In the genomic region with DNA sequence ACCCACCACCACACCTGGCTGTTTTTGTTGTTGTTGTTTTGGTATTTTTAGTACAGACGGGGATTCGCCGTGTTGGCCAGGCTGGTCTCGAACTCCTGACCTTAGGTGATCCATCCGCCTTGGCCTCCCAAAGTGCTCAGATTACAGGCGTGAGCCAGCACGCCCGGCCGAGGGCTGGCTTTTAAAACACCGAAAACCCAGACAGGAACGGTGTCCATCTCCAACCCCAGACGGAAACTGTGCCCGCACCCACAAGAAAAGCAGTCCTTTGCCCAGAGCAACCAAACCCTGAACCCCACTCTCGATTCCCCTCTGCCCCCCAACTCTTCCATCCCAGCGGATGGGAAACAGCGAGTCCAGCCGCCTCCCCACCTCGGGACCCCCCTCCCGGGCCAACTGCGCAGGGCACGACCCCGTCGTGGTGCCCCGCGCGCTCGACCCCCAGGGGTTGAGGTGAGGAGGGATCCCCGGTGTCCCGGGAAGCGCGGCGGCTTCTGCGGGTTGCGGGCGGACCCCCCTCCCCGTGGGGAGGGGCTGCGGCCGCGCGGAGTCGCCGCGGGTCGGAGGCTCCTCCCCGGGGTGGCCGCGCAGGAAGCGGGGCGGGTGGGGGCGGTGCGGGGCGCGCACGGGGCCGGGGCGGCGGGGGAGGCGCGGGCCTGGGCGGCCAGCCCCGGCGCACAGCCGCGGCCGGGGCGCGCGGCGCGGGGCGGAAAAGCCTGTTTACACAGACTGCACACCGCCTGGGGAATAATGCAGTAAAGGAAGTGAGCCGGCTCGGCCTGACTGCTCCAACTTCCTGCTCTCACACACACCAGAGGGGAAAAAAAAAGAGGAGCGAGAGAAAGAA, we compare ENCODE assay signal across 8 cellular contexts. TPM values are rescaled to one million over a fixed set of nuclear protein-coding genes. Genes with fewer than 3 reads are reported as not detected.
DNase-seq lines count a peak whose midpoint lies in the region; ATAC-seq, FAIRE-seq and TF ChIP-seq lines count a peak whose summit lies in the region.

A gene (plus strand): TSS at position 651 of the 847 bp plus-strand sequence.

- TF ChIP-seq POLR2A in A549 (IDR thresholded peaks at IDR 0.05; ENCODE audit: low read length) (peak; percentile 51), H1 (IDR thresholded peaks at IDR 0.05; ENCODE audit: control extremely low read depth in 1 of 2, low read depth in 2 of 2, low read length in 2 of 2) (no peak)

- H3K4ac ChIP-seq in H1 (replicated peaks; ENCODE audit: insufficient read length, low read depth, low read length): peak within 1 kb of the TSS; percentile 66

- H3K27me3 Mint-ChIP-seq in activated CD8-positive, alpha-beta T cell treated with anti-CD3 and anti-CD28 coated beads, Interleukin-2, amount 10 ng/mL, durations not matched to agents 7 days and 5 days (ENCODE audit: low read depth): no peaks in the 10 kb centered on the region
- H3K27me3 Mint-ChIP-seq in stimulated activated memory B cell treated with anti-CD40 and anti-IgM and Interleukin-4, amounts not matched to agents 10 μg/mL and 1 μg/mL and 100 μg/mL, for 72 hours: no peaks in the 10 kb centered on the region

- peaks cover 0 to 10% (median 6%) of the 10 kb centered on the region in 4 experiments; a peak in 5 of 7 replicates for H3K27me3 ChIP-seq in H1 (replicated peaks in 1 of 4; ENCODE audit: control insufficient read depth in 3 of 4, extremely low read depth in 1 of 4, insufficient read depth in 3 of 4, low read length in 3 of 4)

- peak within 1 kb of the TSS in 1 of 4 experiments; percentile 34; a peak in 3 of 7 replicates for H3K9ac ChIP-seq in H1 (replicated peaks in 1 of 4; ENCODE audit: extremely low read depth in 1 of 4, low read depth in 3 of 4, low read length in 3 of 4)

- H2BK12ac ChIP-seq in H1 (ENCODE audit: low read depth, low read length): no peak within 1 kb of the TSS; the same call in 1 of the 2 replicates

- peak within 1 kb of the TSS; percentile 93 for H3K4me3 ChIP-seq in A549
- peak within 1 kb of the TSS; percentile 71 to 87 (median 84) for H3K4me3 ChIP-seq in H1 (ENCODE audit: extremely low read depth in 1 of 4, insufficient read depth in 2 of 4, low read depth in 3 of 4, low read length in 4 of 4)

- H3K9me3 Mint-ChIP-seq in activated CD8-positive, alpha-beta T cell treated with anti-CD3 and anti-CD28 coated beads, Interleukin-2, amount 10 ng/mL, durations not matched to agents 7 days and 5 days (ENCODE audit: insufficient read depth): no peaks in the 10 kb centered on the region
- H3K9me3 Mint-ChIP-seq in stimulated activated memory B cell treated with anti-CD40 and anti-IgM and Interleukin-4, amounts not matched to agents 10 μg/mL and 1 μg/mL and 100 μg/mL, for 72 hours: no peaks in the 10 kb centered on the region

- peak within 1 kb of the TSS; percentile 93 for H3K27ac Mint-ChIP-seq in activated CD8-positive, alpha-beta T cell treated with anti-CD3 and anti-CD28 coated beads, Interleukin-2, amount 10 ng/mL, durations not matched to agents 7 days and 5 days
- peak within 1 kb of the TSS; percentile 99 for H3K27ac Mint-ChIP-seq in stimulated activated memory B cell treated with anti-CD40 and anti-IgM and Interleukin-4, amounts not matched to agents 10 μg/mL and 1 μg/mL and 100 μg/mL, for 72 hours

- peak within 1 kb of the TSS; percentile 60 for H4K5ac ChIP-seq in H1 (ENCODE audit: insufficient read length, low read depth, low read length)

- H4K20me1 ChIP-seq in H1 (replicated peaks in 1 of 2; ENCODE audit: control insufficient read depth in 1 of 2, insufficient read depth in 2 of 2, low read length in 2 of 2): no peaks in the 10 kb centered on the region

- FAIRE-seq in A549 (lab: Jason Lieb, UNC): no peak
- FAIRE-seq in GM18507 (lab: Jason Lieb, UNC): peak; percentile 15
- no peak for FAIRE-seq in H1 (lab: Jason Lieb, UNC)

- TF ChIP-seq CTCF in A549 (IDR thresholded peaks at IDR 0.05) (no peak), H1 (IDR thresholded peaks at IDR 0.05; ENCODE audit: control extremely low read depth in 1 of 3, insufficient read depth in 1 of 3, low read depth in 1 of 3, low read length in 3 of 3) (no peak)

- no peak within 1 kb of the TSS; the same call in 1 of the 2 replicates for H2BK5ac ChIP-seq in H1 (ENCODE audit: low read depth, low read length)

- no peak within 1 kb of the TSS for H3K23ac ChIP-seq in H1 (ENCODE audit: insufficient read length)

- no peaks in the 10 kb centered on the region for H3K9me3 ChIP-seq in A549
- no peaks in the 10 kb centered on the region for H3K9me3 ChIP-seq in H1 (ENCODE audit: insufficient read depth in 2 of 2, low read depth in 1 of 2, low read length in 1 of 2)

- peak within 1 kb of the TSS; percentile 89 for H4K8ac ChIP-seq in H1 (ENCODE audit: extremely low read depth, insufficient read depth, low read length)

- H2BK120ac ChIP-seq in H1 (replicated peaks; ENCODE audit: low read depth, low read length): no peak within 1 kb of the TSS

- DNase-seq in A549 (ENCODE audit: low read depth in 1 of 2, low spot score in 1 of 2): peak; percentile 56 to 67
- DNase-seq in GM18507 (ENCODE audit: extremely low spot score, insufficient read length, low read depth): peak; percentile 48
- peak; percentile 94 for DNase-seq in NCI-H69 (lab: John Stamatoyannopoulos, UW)
- peak; percentile 62 for DNase-seq in activated CD8-positive, alpha-beta T cell treated with anti-CD3 and anti-CD28 coated beads, Interleukin-2, amount 10 ng/mL, durations not matched to agents 7 days and 5 days
- DNase-seq in H1 (ENCODE audit: low read depth in 1 of 2, low spot score in 2 of 2): peak in 1 of 2 experiments; percentile 61
- DNase-seq in medulla oblongata (ENCODE audit: extremely low spot score): peak; percentile 51

- H2AFZ ChIP-seq in H1 (ENCODE audit: low read length): peak within 1 kb of the TSS; percentile 92; the same call in 1 of the 2 replicates

- peaks cover 8% of the 10 kb centered on the region for H3K36me3 Mint-ChIP-seq in activated CD8-positive, alpha-beta T cell treated with anti-CD3 and anti-CD28 coated beads, Interleukin-2, amount 10 ng/mL, durations not matched to agents 7 days and 5 days (ENCODE audit: low read depth)
- H3K36me3 Mint-ChIP-seq in stimulated activated memory B cell treated with anti-CD40 and anti-IgM and Interleukin-4, amounts not matched to agents 10 μg/mL and 1 μg/mL and 100 μg/mL, for 72 hours: no peaks in the 10 kb centered on the region

- H2BK15ac ChIP-seq in H1 (ENCODE audit: low read length): peak within 1 kb of the TSS; percentile 92; the same call in 1 of the 2 replicates

- H3K27ac ChIP-seq in A549 (peak within 1 kb of the TSS; percentile 90 to 94), H1 (ENCODE audit: low read depth, low read length) (no peak within 1 kb of the TSS)

- 19% methylated on average over 31 of the region's 75 CpGs for WGBS in A549 (ENCODE audit: missing lambda C conversion rate)
- 11% methylated on average over 33 of the region's 75 CpGs; no CpG with 5 or more reads in 1 of the 2 experiments for WGBS in H1 (ENCODE audit: extremely low coverage in 1 of 2, insufficient coverage in 1 of 2, insufficient read length in 1 of 2, insufficient replicate concordance in 2 of 2, low coverage in 1 of 2, low lambda C conversion rate in 2 of 2, missing lambda C conversion rate in 1 of 2), 2 experiments

- POLR2A ChIA-PET in A549 (lab: Yijun Ruan, JAX): no interaction called here
- POLR2A ChIA-PET in activated CD8-positive, alpha-beta T cell treated with anti-CD3 and anti-CD28 coated beads, Interleukin-2, amount 10 ng/mL, durations not matched to agents 7 days and 5 days (lab: Charles Lee): interaction anchor here (1.0 to 2.0 kb wide), 2 partner anchors 16 to 19 kb away, joined by 3 to 15 read pairs; no protein-coding TSS in a partner anchor
- POLR2A ChIA-PET in H1 (lab: Charles Lee; ENCODE audit: partially characterized antibody): no interaction called here

- H3K4me1 Mint-ChIP-seq in activated CD8-positive, alpha-beta T cell treated with anti-CD3 and anti-CD28 coated beads, Interleukin-2, amount 10 ng/mL, durations not matched to agents 7 days and 5 days (ENCODE audit: low read depth): peaks cover 48% of the 10 kb centered on the region
- H3K4me1 Mint-ChIP-seq in stimulated activated memory B cell treated with anti-CD40 and anti-IgM and Interleukin-4, amounts not matched to agents 10 μg/mL and 1 μg/mL and 100 μg/mL, for 72 hours: peaks cover 58% of the 10 kb centered on the region

- CTCF ChIA-PET in A549 (lab: Yijun Ruan, JAX) (interaction anchor here (1.1 to 1.8 kb wide), 3 partner anchors 18 to 22 kb away, joined by 3 to 12 read pairs (median 3); no protein-coding TSS in a partner anchor), H1 (lab: Charles Lee; ENCODE audit: partially characterized antibody) (interaction anchor here (1.2 to 1.4 kb wide), 2 partner anchors 22 to 133 kb away, joined by 3 read pairs; no protein-coding TSS in a partner anchor)
- CTCF ChIA-PET in activated CD8-positive, alpha-beta T cell treated with anti-CD3 and anti-CD28 coated beads, Interleukin-2, amount 10 ng/mL, durations not matched to agents 7 days and 5 days (lab: Charles Lee): interaction anchor here (1.7 kb wide), 1 partner anchor 22 kb away, joined by 4 read pairs; no protein-coding TSS in a partner anchor

- TF ChIP-seq RAD21 in A549 (conservative IDR thresholded peaks at IDR 0.05 in 1 of 2, IDR thresholded peaks at IDR 0.05 in 1 of 2): no peak
- TF ChIP-seq RAD21 in H1 (IDR thresholded peaks at IDR 0.05 in 1 of 2, conservative IDR thresholded peaks at IDR 0.05 in 1 of 2; ENCODE audit: low read depth in 2 of 2, low read length in 2 of 2): no peak

- H3K56ac ChIP-seq in H1 (replicated peaks; ENCODE audit: insufficient read length, low read depth, low read length): peak within 1 kb of the TSS; percentile 32

- H4K91ac ChIP-seq in H1 (replicated peaks; ENCODE audit: insufficient read length, low read length): peak within 1 kb of the TSS; percentile 34

- no peaks in the 10 kb centered on the region for H3K36me3 ChIP-seq in H1 (ENCODE audit: control insufficient read depth in 2 of 4, insufficient read depth in 4 of 4, low read length in 3 of 4)

- no peaks in the 10 kb centered on the region for H3K79me1 ChIP-seq in H1 (ENCODE audit: low read depth, low read length)

- peak within 1 kb of the TSS; percentile 83 for H3K18ac ChIP-seq in H1 (ENCODE audit: extremely low read depth, low read length)

- peaks cover 29% of the 10 kb centered on the region for H3K4me1 ChIP-seq in A549
- peaks cover 0 to 2% (median 1%) of the 10 kb centered on the region in 4 experiments; a peak in 4 of 7 replicates for H3K4me1 ChIP-seq in H1 (replicated peaks in 1 of 4; ENCODE audit: control insufficient read depth in 3 of 4, insufficient read depth in 4 of 4, low read length in 3 of 4)

- H3K79me2 ChIP-seq in H1 (ENCODE audit: control insufficient read depth in 1 of 2, insufficient read depth in 2 of 2, low read length in 2 of 2): no peaks in the 10 kb centered on the region; a peak in 1 of 4 replicates

- no peak within 1 kb of the TSS for H2AK5ac ChIP-seq in H1 (ENCODE audit: low read depth, low read length)

- peaks cover 14% of the 10 kb centered on the region; the same call in 1 of the 2 replicates for H3K23me2 ChIP-seq in H1 (ENCODE audit: low read depth, low read length)

- ATAC-seq in A549 (peak; percentile 60 to 67), HG03066 (IDR thresholded peaks at IDR 0.05; ENCODE audit: low read depth, unreplicated experiment) (peak; percentile 53)
- peak; percentile 61 for ATAC-seq in activated CD8-positive, alpha-beta T cell treated with anti-CD3 and anti-CD28 coated beads, Interleukin-2, amount 10 ng/mL, durations not matched to agents 7 days and 5 days
- ATAC-seq in stimulated activated memory B cell treated with anti-CD40 and anti-IgM and Interleukin-4, amounts not matched to agents 10 μg/mL and 1 μg/mL and 100 μg/mL, for 72 hours: peak; percentile 81

- H3K4me2 ChIP-seq in A549 (peak within 1 kb of the TSS; percentile 91), H1 (ENCODE audit: insufficient read depth in 1 of 2, low read depth in 2 of 2, low read length in 2 of 2) (peak within 1 kb of the TSS; percentile 87 to 96)

- peak within 1 kb of the TSS; percentile 93 for H3K4me3 Mint-ChIP-seq in activated CD8-positive, alpha-beta T cell treated with anti-CD3 and anti-CD28 coated beads, Interleukin-2, amount 10 ng/mL, durations not matched to agents 7 days and 5 days
- H3K4me3 Mint-ChIP-seq in stimulated activated memory B cell treated with anti-CD40 and anti-IgM and Interleukin-4, amounts not matched to agents 10 μg/mL and 1 μg/mL and 100 μg/mL, for 72 hours: peak within 1 kb of the TSS; percentile 93

- no peak within 1 kb of the TSS for H2BK20ac ChIP-seq in H1 (ENCODE audit: low read length)

- no peak within 1 kb of the TSS for H3K14ac ChIP-seq in H1 (ENCODE audit: insufficient read length)

- TF ChIP-seq EP300 in A549 (IDR thresholded peaks at IDR 0.05): no peak
- no peak for TF ChIP-seq EP300 in H1 (IDR thresholded peaks at IDR 0.05; ENCODE audit: borderline replicate concordance in 1 of 2, low read depth in 2 of 2, low read length in 2 of 2)

RNA-seq across cellular contexts. Expression of the gene that starts here (rescaled TPM):
- 36.5 and 38.6 TPM in 2 replicates for polyA plus RNA-seq in A549 (2011; rRNA removed)
- polyA plus RNA-seq in A549 (2012; cell fraction: cytosol; rRNA removed): 22.9 and 34.3 TPM in 2 replicates
- 12.9 and 16.0 TPM in 2 replicates for polyA plus RNA-seq in A549 (2012; cell fraction: nucleus; rRNA removed)
- 28.5 to 36.0 TPM (median 33.1 TPM) in 3 replicates for polyA plus RNA-seq in A549 (2017; fragmentation: RNase III; extraction: RNeasy Plus Mini Kit Qiagen cat#74134 plus additional on column Dnase treatment)
- 46.9 and 47.9 TPM in 2 replicates for polyA minus RNA-seq in A549 (2011; rRNA and poly(A)+ RNA removed)
- 10 to 100 TPM; 17.6 to 18.1 TPM for total RNA-seq in activated CD8-positive, alpha-beta T cell treated with anti-CD3 and anti-CD28 coated beads, Interleukin-2, amount 10 ng/mL, durations not matched to agents 7 days and 5 days
- 13.3 and 14.3 TPM in 2 replicates for total RNA-seq in H1 (2021; fragmentation: NEBNext Ultra II Directional; extraction: Animal tissue kit (Norgen Biotek cat#: 25700))
- polyA plus RNA-seq in H1 (2011; rRNA removed): 3.5 and 4.4 TPM in 2 replicates
- polyA plus RNA-seq in H1 (2011; cell fraction: cytosol; rRNA removed): 3.7 TPM
- 29.8 TPM for polyA plus RNA-seq in H1 (2011; cell fraction: nucleus; rRNA removed)
- polyA plus RNA-seq in H1 (2012, experiment 1 of 2): 5.1 to 7.2 TPM (median 6.9 TPM) in 4 replicates
- 0.77 TPM for polyA plus RNA-seq in H1 (2012, experiment 2 of 2)
- 20.7 TPM for polyA plus RNA-seq in H1 (2013, experiment 1 of 2)
- 19.2 TPM for polyA plus RNA-seq in H1 (2013, experiment 2 of 2)
- polyA minus RNA-seq in H1 (2011; rRNA and poly(A)+ RNA removed): 8.6 and 9.1 TPM in 2 replicates
- 6.9 TPM for polyA minus RNA-seq in H1 (2011; cell fraction: cytosol; rRNA and poly(A)+ RNA removed)
- 15.2 TPM for polyA minus RNA-seq in H1 (2011; cell fraction: nucleus; rRNA and poly(A)+ RNA removed)
